In genomic region chr3:18185624-18186023, GRCh38 we compare ENCODE assay signal across 21 cellular contexts.
DNase-seq lines count a peak whose midpoint lies in the region; ATAC-seq and TF ChIP-seq lines count a peak whose summit lies in the region.
"Had no signal": no experiment of that assay in that cellular context is flagged by ENCODE, and none has a peak within 500 bp of the region (broad histone marks: within the 10 kb centered on the region; RNA-seq: fewer than 3 reads in every experiment).

No MANE protein-coding gene starts in this region.

- H3K27me3 ChIP-seq in mammary epithelial cell (ENCODE audit: insufficient read depth, low read length) = no peaks in the 10 kb centered on the region
- no peaks in the 10 kb centered on the region for H3K27me3 ChIP-seq in breast epithelium
- no peaks in the 10 kb centered on the region for H3K27me3 ChIP-seq in PC-3 (ENCODE audit: low read length)
- H3K27me3 ChIP-seq in foreskin keratinocyte = no peaks in the 10 kb centered on the region
- H3K27me3 ChIP-seq: BE2C; BLaER1 treated with 17β-estradiol and CSF1 and Interleukin-3, amounts not matched to agents 10 nM and 100 nM had no signal

- H3K4me2 ChIP-seq in mammary epithelial cell (ENCODE audit: insufficient read depth, low read depth, low read length) = no peak overlapping the region
- no peak overlapping the region for H3K4me2 ChIP-seq in PC-3 (ENCODE audit: low read length)
- H3K4me2 ChIP-seq: BLaER1 treated with 17β-estradiol and CSF1 and Interleukin-3, amounts not matched to agents 10 nM and 100 nM had no signal

- H3K9me3 ChIP-seq in mammary epithelial cell (replicated peaks; ENCODE audit: insufficient read depth, low read length) (no peaks in the 10 kb centered on the region), breast epithelium (no peaks in the 10 kb centered on the region), PC-3 (ENCODE audit: low read length) (no peaks in the 10 kb centered on the region)
- H3K9me3 ChIP-seq: BE2C had no signal

- dilution Hi-C loops in mammary epithelial cell (cut with HindIII; ENCODE audit: low sequenced_read_pairs) = no loop called here

- H2AFZ ChIP-seq in mammary epithelial cell (ENCODE audit: low read depth, low read length) (no peak overlapping the region), PC-3 (ENCODE audit: low read length) (no peak overlapping the region)
- H2AFZ ChIP-seq: GM23248 had no signal

- H3K4me1 ChIP-seq in mammary epithelial cell (ENCODE audit: insufficient read depth, low read length) (peaks cover 6% of the 10 kb centered on the region), breast epithelium (no peaks in the 10 kb centered on the region), PC-3 (ENCODE audit: insufficient read depth, low read length) (no peaks in the 10 kb centered on the region; the same call in 1 of the 2 replicates), foreskin keratinocyte (peaks cover 9% of the 10 kb centered on the region)
- H3K4me1 ChIP-seq: BE2C had no signal

- no peaks in the 10 kb centered on the region for H3K9me2 ChIP-seq in PC-3 (replicated peaks; ENCODE audit: low read length)

- TF ChIP-seq CTCF in mammary epithelial cell (conservative IDR thresholded peaks at IDR 0.05 in 1 of 2, IDR thresholded peaks at IDR 0.05 in 1 of 2; ENCODE audit: extremely low read depth in 1 of 2, insufficient read depth in 1 of 2, low read depth in 1 of 2, low read length in 2 of 2) (no peak), breast epithelium (IDR thresholded peaks at IDR 0.05) (no peak), PC-3 (conservative IDR thresholded peaks at IDR 0.05; ENCODE audit: low read depth, low read length) (no peak), foreskin keratinocyte (conservative IDR thresholded peaks at IDR 0.05) (no peak)

- CTCF ChIA-PET in mammary epithelial cell (lab: Charles Lee; ENCODE audit: low non-redundant PET) (interaction anchor here (0.6 kb wide), 1 partner anchor 55 kb away, joined by 22 read pairs; no protein-coding TSS in a partner anchor), PC-3 (lab: Charles Lee) (no interaction called here)

- in situ Hi-C loops in mammary epithelial cell (cut with MboI; ENCODE audit: low sequenced_read_pairs in 2 of 2) = no loop called here

- no peak overlapping the region for H3K9ac ChIP-seq in mammary epithelial cell (ENCODE audit: insufficient read depth, low read length)
- no peak overlapping the region for H3K9ac ChIP-seq in PC-3 (ENCODE audit: low read length)
- H3K9ac ChIP-seq: BLaER1 treated with 17β-estradiol and CSF1 and Interleukin-3, amounts not matched to agents 10 nM and 100 nM; GM23248 had no signal

- H3K4me3 ChIP-seq in mammary epithelial cell (replicated peaks in 1 of 3; ENCODE audit: insufficient read depth in 1 of 3, low read depth in 2 of 3, low read length in 3 of 3) (no peak overlapping the region), breast epithelium (no peak overlapping the region), PC-3 (ENCODE audit: low read length) (no peak overlapping the region)
- H3K4me3 ChIP-seq: BLaER1 treated with 17β-estradiol and CSF1 and Interleukin-3, amounts not matched to agents 10 nM and 100 nM; GM12878; GM23248 had no signal

- DNase-seq in mammary epithelial cell (peak; percentile 26), breast epithelium (ENCODE audit: low spot score in 2 of 2) (no peak), PC-3 (peak; percentile 46), foreskin keratinocyte (peak in 1 of 2 donors; percentile 47)
- DNase-seq in activated CD4-positive, alpha-beta T cell treated with anti-CD3 and anti-CD28 coated beads, Interleukin-2, amount 50 U/mL, for 48 hours = no peak
- DNase-seq: ACHN; AML-193; BE2C; CD4-positive, alpha-beta T cell; CD8-positive, alpha-beta memory T cell; DMS 273 treated with DMSO at 0.1 percent for 48 hours; DMS79; EL; GDM1; GM23248; H7 had no signal

- no peaks in the 10 kb centered on the region for H4K20me1 ChIP-seq in mammary epithelial cell (ENCODE audit: insufficient read depth, low read length)
- H4K20me1 ChIP-seq in PC-3 (ENCODE audit: low read length) = no peaks in the 10 kb centered on the region
- H4K20me1 ChIP-seq: BLaER1 treated with 17β-estradiol and CSF1 and Interleukin-3, amounts not matched to agents 10 nM and 100 nM had no signal

- POLR2A ChIA-PET in PC-3 (lab: Charles Lee; ENCODE audit: unreplicated experiment) = interaction anchor here (0.7 kb wide), 1 partner anchor 175 kb away, joined by 3 read pairs; no protein-coding TSS in a partner anchor

- H3K27ac ChIP-seq in mammary epithelial cell (ENCODE audit: insufficient read depth, low read depth, low read length) (no peak overlapping the region), breast epithelium (no peak overlapping the region), PC-3 (ENCODE audit: low read length) (no peak overlapping the region), foreskin keratinocyte (no peak overlapping the region)
- H3K27ac ChIP-seq: 22Rv1; BLaER1 treated with 17β-estradiol and CSF1 and Interleukin-3, amounts not matched to agents 10 nM and 100 nM; GM23248 had no signal

- intact Hi-C loops in mammary epithelial cell (cut with micrococcal nuclease) (no loop called here), breast epithelium (cut with DNase I; ENCODE audit: low total_unique reads) (no loop called here), PC-3 (cut with micrococcal nuclease) (no loop called here)

- TF ChIP-seq POLR2A in breast epithelium (IDR thresholded peaks at IDR 0.05) = no peak

- ATAC-seq in PC-3 (no peak), foreskin keratinocyte (peak; percentile 60), HG03354 (IDR thresholded peaks at IDR 0.05; ENCODE audit: poor library complexity, severe bottlenecking, unreplicated experiment) (no peak)
- ATAC-seq: GM12878, HCT116 had no signal

- no peaks in the 10 kb centered on the region for H3K79me2 ChIP-seq in mammary epithelial cell (ENCODE audit: insufficient read depth, low read length)
- no peaks in the 10 kb centered on the region for H3K79me2 ChIP-seq in PC-3 (ENCODE audit: low read length)

- H3F3A ChIP-seq in PC-3 (ENCODE audit: low read length, unreplicated experiment) = no peaks in the 10 kb centered on the region

- no TSS peak for BruUV-seq in mammary epithelial cell (replicated peaks; lab: Mats Ljungman, UMichigan)
- BruUV-seq in PC-3 (replicated peaks; lab: Mats Ljungman, UMichigan) = no TSS peak

- H3K36me3 ChIP-seq in mammary epithelial cell (ENCODE audit: insufficient read depth, low read length) = no peaks in the 10 kb centered on the region
- H3K36me3 ChIP-seq in breast epithelium = no peaks in the 10 kb centered on the region
- H3K36me3 ChIP-seq in PC-3 (ENCODE audit: low read depth, low read length) = no peaks in the 10 kb centered on the region
- H3K36me3 ChIP-seq: BE2C had no signal

- WGBS in mammary epithelial cell (ENCODE audit: low coverage, missing lambda C conversion rate) = 45% methylated on average over 1 of the region's 1 CpG

Comparison
In these comparisons a context has a peak if more than half of its experiments do, and no peak if none do; other contexts are left out.
1. DNase-seq: peak in mammary epithelial cell (single experiment) and PC-3 (single experiment); none in breast epithelium (0 of 2) and activated CD4-positive, alpha-beta T cell treated with anti-CD3 and anti-CD28 coated beads, Interleukin-2, amount 50 U/mL, for 48 hours (0 of 2).